8 cellular contexts compared by ENCODE assay signal in genomic region chr6:52576392-52577021, GRCh38. TPM values are rescaled to one million over a fixed set of nuclear protein-coding genes. Genes with fewer than 3 reads are reported as not detected.
A peak's percentile ranks its signal among the peaks of the same experiment; 100 is the strongest.
DNase-seq lines count a peak whose midpoint lies in the region; ATAC-seq and TF ChIP-seq lines count a peak whose summit lies in the region.

No MANE protein-coding gene starts in this region.

- TF ChIP-seq RAD21 in Ishikawa (IDR thresholded peaks at IDR 0.05; ENCODE audit: low read depth), result peak; percentile 20; the same call in 1 of the 2 replicates

- H3F3A ChIP-seq in SU-DHL-6 (ENCODE audit: insufficient read depth), result peaks cover 9% of the 10 kb centered on the region

- no peaks in the 10 kb centered on the region for H3K27me3 ChIP-seq in SU-DHL-6 (ENCODE audit: low read length)
- H3K27me3 ChIP-seq in iPS DF 6.9 (ENCODE audit: control insufficient read depth, insufficient read depth, low read length), result no peaks in the 10 kb centered on the region
- H3K27me3 ChIP-seq in gastrocnemius medialis, result no peaks in the 10 kb centered on the region

- TF ChIP-seq CTCF in SU-DHL-6 (IDR thresholded peaks at IDR 0.05; ENCODE audit: insufficient read depth, low read length, poor library complexity, severe bottlenecking), result peak; percentile 91
- peak; percentile 41 to 66 (median 53) for TF ChIP-seq CTCF in gastrocnemius medialis (IDR thresholded peaks at IDR 0.05 in 4 of 5, conservative IDR thresholded peaks at IDR 0.05 in 1 of 5)

- DNase-seq in iPS DF 6.9 (ENCODE audit: low read depth, low spot score) (no peak), gastrocnemius medialis (peak; percentile 26 to 53)
- no peak for DNase-seq in effector CD4-positive, alpha-beta T cell

- in situ Hi-C loops in gastrocnemius medialis (cut with MboI; ENCODE audit: low sequenced_read_pairs in 4 of 4), result loop anchor here in 2 of 4 donors (10.0 to 25.0 kb wide), 3 partner anchors 62 to 289 kb away; partner anchors contain the start of gene MCM3 (in 1 of the 2)

- TF ChIP-seq EP300 in Ishikawa (IDR thresholded peaks at IDR 0.05; ENCODE audit: borderline replicate concordance), result no peak

- peak; percentile 70 for ATAC-seq in GM21717 (IDR thresholded peaks at IDR 0.05; ENCODE audit: unreplicated experiment)
- peak; percentile 64 to 67 for ATAC-seq in gastrocnemius medialis

- peak overlapping the region; percentile 58 for H3K4me2 ChIP-seq in SU-DHL-6 (ENCODE audit: low read depth, low read length, poor library complexity, severe bottlenecking)

- H3K4me3 ChIP-seq in SU-DHL-6 (ENCODE audit: insufficient read depth, low read length, poor library complexity, severe bottlenecking) (peak overlapping the region; percentile 72), iPS DF 6.9 (ENCODE audit: low read length) (peak overlapping the region; percentile 67), gastrocnemius medialis (peak overlapping the region; percentile 72 to 82 (median 79))

- H3K9ac ChIP-seq in ES-I3 (ENCODE audit: low read depth, low read length), result peak overlapping the region; percentile 72
- peak overlapping the region; percentile 80 for H3K9ac ChIP-seq in SU-DHL-6 (ENCODE audit: low read length)

- H3K79me2 ChIP-seq in SU-DHL-6 (ENCODE audit: insufficient read depth, low read length), result no peaks in the 10 kb centered on the region

- no peaks in the 10 kb centered on the region for H3K9me3 ChIP-seq in ES-I3 (ENCODE audit: control insufficient read depth, insufficient read depth, low read length)
- no peaks in the 10 kb centered on the region for H3K9me3 ChIP-seq in SU-DHL-6 (ENCODE audit: insufficient read depth, low read length)
- no peaks in the 10 kb centered on the region for H3K9me3 ChIP-seq in iPS DF 6.9 (ENCODE audit: control insufficient read depth, insufficient read depth, low read length)
- no peaks in the 10 kb centered on the region for H3K9me3 ChIP-seq in gastrocnemius medialis

- no peak overlapping the region for H3K27ac ChIP-seq in SU-DHL-6 (ENCODE audit: low read depth, low read length)
- H3K27ac ChIP-seq in angular gyrus (ENCODE audit: low read depth, low read length), result peak overlapping the region; percentile 71
- no peak overlapping the region for H3K27ac ChIP-seq in iPS DF 6.9 (ENCODE audit: low read length)
- H3K27ac ChIP-seq in gastrocnemius medialis, result peak overlapping the region; percentile 72 to 95 (median 90)

- H2AFZ ChIP-seq in SU-DHL-6 (ENCODE audit: low read depth, low read length, severe bottlenecking), result peak overlapping the region; percentile 23

- whole genome bisulfite sequencing in iPS DF 6.9 (ENCODE audit: insufficient coverage, insufficient read length), result no CpG with 5 or more reads among the region's 51 CpGs

- H3K4me1 ChIP-seq in ES-I3 (ENCODE audit: insufficient read depth, low read length) (peaks cover 35% of the 10 kb centered on the region), iPS DF 6.9 (ENCODE audit: control insufficient read depth, insufficient read depth, low read length) (peaks cover 4% of the 10 kb centered on the region; the same call in 1 of the 2 replicates), gastrocnemius medialis (peaks cover 29 to 32% of the 10 kb centered on the region in 2 donors)

- H3K36me3 ChIP-seq in ES-I3 (ENCODE audit: insufficient read depth, low read length), result no peaks in the 10 kb centered on the region
- H3K36me3 ChIP-seq in SU-DHL-6 (ENCODE audit: low read length), result no peaks in the 10 kb centered on the region
- no peaks in the 10 kb centered on the region for H3K36me3 ChIP-seq in iPS DF 6.9 (ENCODE audit: control insufficient read depth, insufficient read depth, low read length)
- H3K36me3 ChIP-seq in gastrocnemius medialis, result no peaks in the 10 kb centered on the region

- peak; percentile 38 to 77 for TF ChIP-seq POLR2A in gastrocnemius medialis (IDR thresholded peaks at IDR 0.05)

- intact Hi-C loops in gastrocnemius medialis (cut with DNase I; ENCODE audit: low total_unique reads), result loop anchor here (1.0 to 5.0 kb wide), 3 partner anchors 72 to 294 kb away; partner anchors contain the start of genes EFHC1 and MCM3

- no peaks in the 10 kb centered on the region for H4K20me1 ChIP-seq in SU-DHL-6 (ENCODE audit: low read depth, low read length)

- H3K9me2 ChIP-seq in SU-DHL-6 (replicated peaks; ENCODE audit: insufficient read depth, low read length), result no peaks in the 10 kb centered on the region

TF ChIP-seq in Ishikawa, 13 proteins besides CTCF, POLR2A, EP300 and RAD21:
- TF ChIP-seq NFIC (IDR thresholded peaks at IDR 0.05) (0 out of 2 replicates have a peak, but pooled peaks have one; percentile 21), TCF12 (IDR thresholded peaks at IDR 0.05; ENCODE audit: low read depth) (no peak), MAX (IDR thresholded peaks at IDR 0.05) (peak; percentile 40; the same call in 1 of the 2 replicates)

RNA-seq across cellular contexts. Expression of gene TRAM2, which starts 0.4 kb away (rescaled TPM):
- 1 to 10 TPM; 2.4 to 4.5 (median 3.6) TPM for total RNA-seq in gastrocnemius medialis

Comparison
In these comparisons a context has a peak if more than half of its experiments do, and no peak if none do; other contexts are left out.
1. H3K27ac ChIP-seq: peak in angular gyrus (single experiment) and gastrocnemius medialis (4 of 4); none in SU-DHL-6 (single experiment) and iPS DF 6.9 (single experiment).
2. DNase-seq: peak in gastrocnemius medialis (2 of 2); none in iPS DF 6.9 (single experiment) and effector CD4-positive, alpha-beta T cell (single experiment).
3. Peak in every context shown above with its lines, with median percentiles within 50 percentile points of each other: H3K4me3 ChIP-seq.